16 cellular contexts compared by ENCODE assay signal in the genomic region with DNA sequence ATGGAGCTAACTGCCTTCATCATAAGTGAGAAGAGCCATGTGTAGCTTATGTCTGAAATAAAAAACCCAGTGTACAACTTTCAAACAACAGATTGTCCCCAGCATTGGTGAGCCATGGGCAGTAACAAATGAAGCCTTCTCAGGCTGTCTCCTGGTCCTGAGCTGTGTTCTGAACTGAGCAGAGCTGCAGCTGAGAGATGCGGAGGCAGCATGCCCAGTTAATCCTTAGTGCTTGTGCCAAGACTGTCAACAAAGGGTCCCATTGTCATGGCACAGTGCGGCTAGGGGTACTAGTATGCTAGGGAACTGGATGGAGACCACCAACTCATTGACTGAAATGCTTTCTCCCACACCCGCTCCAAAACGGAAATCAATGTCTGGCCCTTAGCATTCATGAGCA.
DNase-seq lines count a peak whose midpoint lies in the region; TF ChIP-seq lines count a peak whose summit lies in the region.
"Had no signal": no experiment of that assay in that cellular context is flagged by ENCODE, and none has a peak within 500 bp of the region (broad histone marks: within the 10 kb centered on the region; RNA-seq: fewer than 3 reads in every experiment).

No MANE protein-coding gene starts in this region.

- peaks cover 0 to 7% (median 0%) of the 10 kb centered on the region in 45 donors for H3K27me3 ChIP-seq in dorsolateral prefrontal cortex
- H3K27me3 ChIP-seq: BE2C had no signal

- no peak for TF ChIP-seq CTCF in dorsolateral prefrontal cortex (IDR thresholded peaks at IDR 0.05 in 54 of 56, conservative IDR thresholded peaks at IDR 0.05 in 2 of 56; ENCODE audit: low read depth in 1 of 56, partially characterized antibody in 56 of 56)

- no peaks in the 10 kb centered on the region for H3K27me3 Mint-ChIP-seq in activated CD4-positive, alpha-beta memory T cell treated with anti-CD3 and anti-CD28 coated beads, Interleukin-2, amount 10 ng/mL, durations not matched to agents 7 days and 5 days
- no peaks in the 10 kb centered on the region for H3K27me3 Mint-ChIP-seq in T-helper 2 cell treated with Interferon-gamma antibody and Interleukin-4, amounts not matched to agents 5 μg/mL and 100 μg/mL, for 36 hours (ENCODE audit: low read depth)
- H3K27me3 Mint-ChIP-seq: CD4-positive, alpha-beta memory T cell had no signal

- H3K36me3 Mint-ChIP-seq in activated CD4-positive, alpha-beta memory T cell treated with anti-CD3 and anti-CD28 coated beads, Interleukin-2, amount 10 ng/mL, durations not matched to agents 7 days and 5 days (ENCODE audit: low read depth): no peaks in the 10 kb centered on the region
- no peaks in the 10 kb centered on the region for H3K36me3 Mint-ChIP-seq in T-helper 2 cell treated with Interferon-gamma antibody and Interleukin-4, amounts not matched to agents 5 μg/mL and 100 μg/mL, for 36 hours (ENCODE audit: low read depth)
- H3K36me3 Mint-ChIP-seq: CD4-positive, alpha-beta memory T cell had no signal

- no peaks in the 10 kb centered on the region for H3K9me3 Mint-ChIP-seq in activated CD4-positive, alpha-beta memory T cell treated with anti-CD3 and anti-CD28 coated beads, Interleukin-2, amount 10 ng/mL, durations not matched to agents 7 days and 5 days
- H3K9me3 Mint-ChIP-seq in T-helper 2 cell treated with Interferon-gamma antibody and Interleukin-4, amounts not matched to agents 5 μg/mL and 100 μg/mL, for 36 hours: peaks cover 11% of the 10 kb centered on the region

- intact Hi-C loops in dorsolateral prefrontal cortex (cut with DNase I): no loop called here

- H3K4me1 Mint-ChIP-seq in activated CD4-positive, alpha-beta memory T cell treated with anti-CD3 and anti-CD28 coated beads, Interleukin-2, amount 10 ng/mL, durations not matched to agents 7 days and 5 days: no peaks in the 10 kb centered on the region
- no peaks in the 10 kb centered on the region for H3K4me1 Mint-ChIP-seq in T-helper 2 cell treated with Interferon-gamma antibody and Interleukin-4, amounts not matched to agents 5 μg/mL and 100 μg/mL, for 36 hours (ENCODE audit: low read depth)

- DNase-seq in anterior cingulate cortex (lab: John Stamatoyannopoulos, UW): peak in 52 of 58 donors; percentile 5 to 86 (median 46)
- DNase-seq in dorsolateral prefrontal cortex: peak in 8 of 10 donors; percentile 15 to 70 (median 53)
- peak; percentile 66 for DNase-seq in midbrain (lab: John Stamatoyannopoulos, UW)
- peak in 44 of 49 donors; percentile 11 to 71 (median 38) for DNase-seq in substantia nigra (lab: John Stamatoyannopoulos, UW)
- DNase-seq in activated CD4-positive, alpha-beta memory T cell treated with anti-CD3 and anti-CD28 coated beads, Interleukin-2, amount 10 ng/mL, durations not matched to agents 7 days and 5 days: no peak
- DNase-seq in T-helper 2 cell treated with Interferon-gamma antibody and Interleukin-4, amounts not matched to agents 5 μg/mL and 100 μg/mL, for 36 hours (ENCODE audit: low spot score): no peak
- no peak for DNase-seq in NCI-H226
- DNase-seq: BE2C; CD4-positive, alpha-beta memory T cell; GM23248; HCEC 1CT; NCI-H1694; NCI-H345; NCI-H526 treated with DMSO at 0.1 percent for 48 hours; PC-3 had no signal

- no peak overlapping the region for H3K27ac Mint-ChIP-seq in activated CD4-positive, alpha-beta memory T cell treated with anti-CD3 and anti-CD28 coated beads, Interleukin-2, amount 10 ng/mL, durations not matched to agents 7 days and 5 days
- no peak overlapping the region for H3K27ac Mint-ChIP-seq in T-helper 2 cell treated with Interferon-gamma antibody and Interleukin-4, amounts not matched to agents 5 μg/mL and 100 μg/mL, for 36 hours
- H3K27ac Mint-ChIP-seq: CD4-positive, alpha-beta memory T cell had no signal

- POLR2A ChIA-PET in activated CD4-positive, alpha-beta memory T cell treated with anti-CD3 and anti-CD28 coated beads, Interleukin-2, amount 10 ng/mL, durations not matched to agents 7 days and 5 days (lab: Charles Lee): no interaction called here

- CTCF ChIA-PET in activated CD4-positive, alpha-beta memory T cell treated with anti-CD3 and anti-CD28 coated beads, Interleukin-2, amount 10 ng/mL, durations not matched to agents 7 days and 5 days (lab: Charles Lee): no interaction called here

- H3K27ac ChIP-seq in dorsolateral prefrontal cortex: peak overlapping the region in 1 of 59 donors; percentile 8
- no peak overlapping the region for H3K27ac ChIP-seq in substantia nigra (ENCODE audit: low read depth, low read length, poor library complexity, severe bottlenecking)
- H3K27ac ChIP-seq: GM23248, RWPE1 had no signal

- no peak overlapping the region for H3K4me3 Mint-ChIP-seq in activated CD4-positive, alpha-beta memory T cell treated with anti-CD3 and anti-CD28 coated beads, Interleukin-2, amount 10 ng/mL, durations not matched to agents 7 days and 5 days
- no peak overlapping the region for H3K4me3 Mint-ChIP-seq in T-helper 2 cell treated with Interferon-gamma antibody and Interleukin-4, amounts not matched to agents 5 μg/mL and 100 μg/mL, for 36 hours
- H3K4me3 Mint-ChIP-seq: CD4-positive, alpha-beta memory T cell had no signal

- H3K4me3 ChIP-seq in dorsolateral prefrontal cortex: peak overlapping the region in 14 of 59 donors; percentile 3 to 42 (median 16)
- H3K4me3 ChIP-seq: GM23248 had no signal

Comparison
In these comparisons a context has a peak if more than half of its experiments do, and no peak if none do; other contexts are left out.
1. DNase-seq: peak in anterior cingulate cortex (52 of 58), dorsolateral prefrontal cortex (8 of 10), midbrain (single experiment) and substantia nigra (44 of 49); none in activated CD4-positive, alpha-beta memory T cell treated with anti-CD3 and anti-CD28 coated beads, Interleukin-2, amount 10 ng/mL, durations not matched to agents 7 days and 5 days (single experiment), T-helper 2 cell treated with Interferon-gamma antibody and Interleukin-4, amounts not matched to agents 5 μg/mL and 100 μg/mL, for 36 hours (single experiment) and NCI-H226 (single experiment).